8 cellular contexts compared by ENCODE assay signal in genomic region chr6:131400054-131400781, GRCh38.
DNase-seq lines count a peak whose midpoint lies in the region; ATAC-seq and TF ChIP-seq lines count a peak whose summit lies in the region.
"Had no signal": no experiment of that assay in that cellular context is flagged by ENCODE, and none has a peak within 500 bp of the region (broad histone marks: within the 10 kb centered on the region; RNA-seq: fewer than 3 reads in every experiment).

No MANE protein-coding gene starts in this region.

- DNase-seq in GM23338 (ENCODE audit: low spot score) (no peak), NCI-H460 (ENCODE audit: extremely low read depth, low read depth) (peak; percentile 23), cardiac fibroblast (ENCODE audit: low read depth in 2 of 2) (peak; percentile 70 to 83), osteoblast (ENCODE audit: insufficient read length, low spot score, missing footprints) (peak; percentile 79), Right ventricle myocardium superior (no peak), mucosa of descending colon (no peak)
- DNase-seq: NCI-H2029 had no signal

- H2AFZ ChIP-seq in GM23338 (peak overlapping the region; percentile 5), osteoblast (ENCODE audit: low read length) (peak overlapping the region; percentile 74)

- H3K27ac ChIP-seq in GM23338 (ENCODE audit: low read depth) (no peak overlapping the region; the same call in 1 of the 2 replicates), osteoblast (ENCODE audit: low read depth, low read length) (peak overlapping the region; percentile 73)

- no peaks in the 10 kb centered on the region for H3F3A ChIP-seq in GM23338 (replicated peaks; ENCODE audit: low read depth)

- H3K4me1 Mint-ChIP-seq in GM23338, result peaks cover 9% of the 10 kb centered on the region; the same call in 2 of the 3 replicates
- no peaks in the 10 kb centered on the region for H3K4me1 Mint-ChIP-seq in stimulated activated memory B cell treated with anti-CD40 and anti-IgM and Interleukin-4, amounts not matched to agents 10 μg/mL and 1 μg/mL and 100 μg/mL, for 72 hours

- intact Hi-C loops in Right ventricle myocardium superior (cut with DNase I) (no loop called here), mucosa of descending colon (cut with DNase I, micrococcal nuclease) (no loop called here)

- H3K4me3 Mint-ChIP-seq in GM23338, result no peak overlapping the region
- no peak overlapping the region for H3K4me3 Mint-ChIP-seq in stimulated activated memory B cell treated with anti-CD40 and anti-IgM and Interleukin-4, amounts not matched to agents 10 μg/mL and 1 μg/mL and 100 μg/mL, for 72 hours

- H4K20me1 ChIP-seq in GM23338 (replicated peaks; ENCODE audit: insufficient read depth) (no peaks in the 10 kb centered on the region), osteoblast (ENCODE audit: insufficient read depth, low read length) (no peaks in the 10 kb centered on the region)

- H3K9me3 Mint-ChIP-seq in GM23338, result peaks cover 38% of the 10 kb centered on the region
- H3K9me3 Mint-ChIP-seq in stimulated activated memory B cell treated with anti-CD40 and anti-IgM and Interleukin-4, amounts not matched to agents 10 μg/mL and 1 μg/mL and 100 μg/mL, for 72 hours, result peaks cover 2% of the 10 kb centered on the region

- H3K27me3 Mint-ChIP-seq in GM23338 (ENCODE audit: insufficient read depth, low read depth, poor library complexity), result no peaks in the 10 kb centered on the region
- H3K27me3 Mint-ChIP-seq in stimulated activated memory B cell treated with anti-CD40 and anti-IgM and Interleukin-4, amounts not matched to agents 10 μg/mL and 1 μg/mL and 100 μg/mL, for 72 hours, result peaks cover 15% of the 10 kb centered on the region

- 0 out of 2 replicates have a peak, but pooled peaks cover 11% of the 10 kb centered on the region for H3K4me1 ChIP-seq in GM23338 (ENCODE audit: insufficient read depth)
- H3K4me1 ChIP-seq in osteoblast (ENCODE audit: insufficient read depth, low read length), result peaks cover 15% of the 10 kb centered on the region
- H3K4me1 ChIP-seq in mucosa of descending colon (ENCODE audit: low read depth), result no peaks in the 10 kb centered on the region

- H3K79me2 ChIP-seq in GM23338 (replicated peaks; ENCODE audit: insufficient read depth) (no peaks in the 10 kb centered on the region), osteoblast (ENCODE audit: insufficient read depth, low read length) (no peaks in the 10 kb centered on the region)

- H3K9me2 ChIP-seq in GM23338 (ENCODE audit: insufficient read depth), result no peaks in the 10 kb centered on the region

- TF ChIP-seq CTCF in GM23338 (conservative IDR thresholded peaks at IDR 0.05; ENCODE audit: low read depth in 2 of 2) (no peak), cardiac fibroblast (IDR thresholded peaks at IDR 0.05; ENCODE audit: low read depth, low read length) (no peak), osteoblast (IDR thresholded peaks at IDR 0.05; ENCODE audit: extremely low read depth, low read depth, low read length) (no peak), mucosa of descending colon (IDR thresholded peaks at IDR 0.05) (no peak)

- ATAC-seq in GM23338 (no peak), Right ventricle myocardium superior (ENCODE audit: poor library complexity) (no peak), mucosa of descending colon (no peak)
- no peak for ATAC-seq in stimulated activated memory B cell treated with anti-CD40 and anti-IgM and Interleukin-4, amounts not matched to agents 10 μg/mL and 1 μg/mL and 100 μg/mL, for 72 hours

- H3K4me3 ChIP-seq in GM23338 (no peak overlapping the region), cardiac fibroblast (replicated peaks in 1 of 2; ENCODE audit: low read depth in 2 of 2, low read length in 2 of 2) (no peak overlapping the region), osteoblast (ENCODE audit: insufficient read depth, low read length) (no peak overlapping the region), mucosa of descending colon (no peak overlapping the region)

- no peak overlapping the region for H3K4me2 ChIP-seq in GM23338
- H3K4me2 ChIP-seq in osteoblast (ENCODE audit: insufficient read depth, low read length), result peak overlapping the region; percentile 34

- H3K27me3 ChIP-seq in GM23338 (ENCODE audit: insufficient read depth) (no peaks in the 10 kb centered on the region), osteoblast (ENCODE audit: insufficient read depth, low read length) (no peaks in the 10 kb centered on the region)

- no peak overlapping the region for H3K27ac Mint-ChIP-seq in GM23338
- no peak overlapping the region for H3K27ac Mint-ChIP-seq in stimulated activated memory B cell treated with anti-CD40 and anti-IgM and Interleukin-4, amounts not matched to agents 10 μg/mL and 1 μg/mL and 100 μg/mL, for 72 hours

- peaks cover 4% of the 10 kb centered on the region for H3K9me3 ChIP-seq in osteoblast (ENCODE audit: low read depth, low read length)
- H3K9me3 ChIP-seq in mucosa of descending colon, result peaks cover 12% of the 10 kb centered on the region

- 0 out of 2 replicates have a peak, but pooled peaks cover 3% of the 10 kb centered on the region for H3K36me3 ChIP-seq in GM23338 (ENCODE audit: insufficient read depth)
- no peaks in the 10 kb centered on the region for H3K36me3 ChIP-seq in osteoblast (ENCODE audit: insufficient read depth, low read length)
- H3K36me3 ChIP-seq in mucosa of descending colon (ENCODE audit: low read depth), result no peaks in the 10 kb centered on the region

- H3K36me3 Mint-ChIP-seq in GM23338 (ENCODE audit: low read depth), result peaks cover 36% of the 10 kb centered on the region
- no peaks in the 10 kb centered on the region for H3K36me3 Mint-ChIP-seq in stimulated activated memory B cell treated with anti-CD40 and anti-IgM and Interleukin-4, amounts not matched to agents 10 μg/mL and 1 μg/mL and 100 μg/mL, for 72 hours

TF ChIP-seq in GM23338, 12 proteins besides CTCF, POLR2A, EP300 and RAD21:
- TF ChIP-seq ZNF114 (CRISPR knock-in tag; IDR thresholded peaks at IDR 0.05), result no peak
- no peak for TF ChIP-seq EZH2phosphoT487 (IDR thresholded peaks at IDR 0.05; ENCODE audit: unreplicated experiment)
- no peak for TF ChIP-seq ZNF462 (CRISPR knock-in tag; IDR thresholded peaks at IDR 0.05)

Comparison
In these comparisons a context has a peak if more than half of its experiments do, and no peak if none do; other contexts are left out.
1. DNase-seq: peak in NCI-H460 (single experiment), cardiac fibroblast (2 of 2) and osteoblast (single experiment); none in GM23338 (single experiment), Right ventricle myocardium superior (single experiment) and mucosa of descending colon (0 of 3).